In the genomic region with DNA sequence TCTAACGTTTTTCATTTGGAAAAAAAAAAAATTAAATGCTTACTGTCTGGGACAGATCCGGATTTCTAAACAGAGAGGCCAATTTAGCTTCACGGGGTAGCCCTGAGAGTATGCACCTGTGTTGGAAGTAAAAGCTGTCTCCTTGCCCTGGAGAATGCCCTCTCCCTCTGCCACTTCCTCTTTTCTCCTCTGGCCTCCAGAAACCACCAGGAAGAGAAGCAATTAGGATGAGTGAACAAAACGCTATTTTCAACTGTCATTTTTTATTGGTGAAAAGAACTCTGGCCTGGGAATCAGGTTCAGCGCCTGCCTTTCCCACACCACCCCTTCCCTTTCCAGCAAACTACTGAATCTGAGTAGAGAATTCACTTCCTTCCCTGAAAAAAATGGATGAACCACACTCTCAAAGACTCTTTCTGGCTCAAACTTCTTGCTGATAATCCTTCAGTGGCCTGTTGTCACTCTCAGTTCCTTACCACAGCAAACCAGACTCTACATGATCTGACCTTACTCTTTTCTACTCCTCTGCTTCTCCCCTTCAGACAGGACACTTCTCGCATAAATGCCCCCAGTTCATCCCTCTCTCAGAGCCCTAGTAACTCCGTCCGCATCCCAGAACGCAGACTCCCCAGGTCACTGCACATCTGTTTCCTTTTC, we compare ENCODE assay signal across 1 cellular context.
TF ChIP-seq lines count a peak whose summit lies in the region.

No MANE protein-coding gene starts in this region.

TF ChIP-seq in GM12878, 131 proteins besides CTCF, POLR2A, EP300 and RAD21 (continued from another document):
- no peak for TF ChIP-seq RCOR1 (conservative IDR thresholded peaks at IDR 0.05; ENCODE audit: low read depth, low read length)
- no peak for TF ChIP-seq RFX5 (IDR thresholded peaks at IDR 0.05; ENCODE audit: low read depth, low read length)
- peak; percentile 81 for TF ChIP-seq SPI1 (IDR thresholded peaks at IDR 0.05; ENCODE audit: borderline replicate concordance, insufficient read depth, low read depth, low read length)
- no peak for TF ChIP-seq ZNF207 (IDR thresholded peaks at IDR 0.05; ENCODE audit: borderline replicate concordance)
- TF ChIP-seq POLR2AphosphoS2 (IDR thresholded peaks at IDR 0.05; ENCODE audit: low read depth, low read length): no peak
- TF ChIP-seq ZNF24 (IDR thresholded peaks at IDR 0.05): no peak
- no peak for TF ChIP-seq NR2F1 (conservative IDR thresholded peaks at IDR 0.05)
- TF ChIP-seq CHD1 (IDR thresholded peaks at IDR 0.05; ENCODE audit: low read depth, low read length): no peak
- peak; percentile 21 to 22; a peak in 2 of 4 replicates for TF ChIP-seq IKZF2 (IDR thresholded peaks at IDR 0.05)
- no peak for TF ChIP-seq NR2C1 (IDR thresholded peaks at IDR 0.05)
- TF ChIP-seq KAT2A (conservative IDR thresholded peaks at IDR 0.05; ENCODE audit: control insufficient read depth, low read depth, low read length): no peak
- TF ChIP-seq NRF1 (conservative IDR thresholded peaks at IDR 0.05; ENCODE audit: low read depth, low read length): no peak
- no peak for TF ChIP-seq FOXK2 (IDR thresholded peaks at IDR 0.05)
- TF ChIP-seq, protein P1, sequence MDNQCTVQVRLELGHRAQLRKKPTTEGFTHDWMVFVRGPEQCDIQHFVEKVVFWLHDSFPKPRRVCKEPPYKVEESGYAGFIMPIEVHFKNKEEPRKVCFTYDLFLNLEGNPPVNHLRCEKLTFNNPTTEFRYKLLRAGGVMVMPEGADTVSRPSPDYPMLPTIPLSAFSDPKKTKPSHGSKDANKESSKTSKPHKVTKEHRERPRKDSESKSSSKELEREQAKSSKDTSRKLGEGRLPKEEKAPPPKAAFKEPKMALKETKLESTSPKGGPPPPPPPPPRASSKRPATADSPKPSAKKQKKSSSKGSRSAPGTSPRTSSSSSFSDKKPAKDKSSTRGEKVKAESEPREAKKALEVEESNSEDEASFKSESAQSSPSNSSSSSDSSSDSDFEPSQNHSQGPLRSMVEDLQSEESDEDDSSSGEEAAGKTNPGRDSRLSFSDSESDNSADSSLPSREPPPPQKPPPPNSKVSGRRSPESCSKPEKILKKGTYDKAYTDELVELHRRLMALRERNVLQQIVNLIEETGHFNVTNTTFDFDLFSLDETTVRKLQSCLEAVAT (IDR thresholded peaks at IDR 0.05): no peak
- 0 out of 2 replicates have a peak, but pooled peaks have one; percentile 4 for TF ChIP-seq RUNX3 (IDR thresholded peaks at IDR 0.05; ENCODE audit: low read length)
- TF ChIP-seq, protein P2, sequence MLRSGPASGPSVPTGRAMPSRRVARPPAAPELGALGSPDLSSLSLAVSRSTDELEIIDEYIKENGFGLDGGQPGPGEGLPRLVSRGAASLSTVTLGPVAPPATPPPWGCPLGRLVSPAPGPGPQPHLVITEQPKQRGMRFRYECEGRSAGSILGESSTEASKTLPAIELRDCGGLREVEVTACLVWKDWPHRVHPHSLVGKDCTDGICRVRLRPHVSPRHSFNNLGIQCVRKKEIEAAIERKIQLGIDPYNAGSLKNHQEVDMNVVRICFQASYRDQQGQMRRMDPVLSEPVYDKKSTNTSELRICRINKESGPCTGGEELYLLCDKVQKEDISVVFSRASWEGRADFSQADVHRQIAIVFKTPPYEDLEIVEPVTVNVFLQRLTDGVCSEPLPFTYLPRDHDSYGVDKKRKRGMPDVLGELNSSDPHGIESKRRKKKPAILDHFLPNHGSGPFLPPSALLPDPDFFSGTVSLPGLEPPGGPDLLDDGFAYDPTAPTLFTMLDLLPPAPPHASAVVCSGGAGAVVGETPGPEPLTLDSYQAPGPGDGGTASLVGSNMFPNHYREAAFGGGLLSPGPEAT (IDR thresholded peaks at IDR 0.05; ENCODE audit: low read depth): no peak
- TF ChIP-seq, protein P3, sequence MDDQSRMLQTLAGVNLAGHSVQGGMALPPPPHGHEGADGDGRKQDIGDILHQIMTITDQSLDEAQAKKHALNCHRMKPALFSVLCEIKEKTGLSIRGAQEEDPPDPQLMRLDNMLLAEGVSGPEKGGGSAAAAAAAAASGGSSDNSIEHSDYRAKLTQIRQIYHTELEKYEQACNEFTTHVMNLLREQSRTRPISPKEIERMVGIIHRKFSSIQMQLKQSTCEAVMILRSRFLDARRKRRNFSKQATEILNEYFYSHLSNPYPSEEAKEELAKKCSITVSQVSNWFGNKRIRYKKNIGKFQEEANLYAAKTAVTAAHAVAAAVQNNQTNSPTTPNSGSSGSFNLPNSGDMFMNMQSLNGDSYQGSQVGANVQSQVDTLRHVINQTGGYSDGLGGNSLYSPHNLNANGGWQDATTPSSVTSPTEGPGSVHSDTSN (IDR thresholded peaks at IDR 0.05; ENCODE audit: insufficient replicate concordance, low read depth, low read length): no peak
- TF ChIP-seq CBX5 (IDR thresholded peaks at IDR 0.05; ENCODE audit: low read depth): no peak
- no peak for TF ChIP-seq LARP7 (IDR thresholded peaks at IDR 0.05)
- no peak for TF ChIP-seq KLF5 (IDR thresholded peaks at IDR 0.05; ENCODE audit: partially characterized antibody)
